ENCODE assay signal across 6 cellular contexts in the genomic region with DNA sequence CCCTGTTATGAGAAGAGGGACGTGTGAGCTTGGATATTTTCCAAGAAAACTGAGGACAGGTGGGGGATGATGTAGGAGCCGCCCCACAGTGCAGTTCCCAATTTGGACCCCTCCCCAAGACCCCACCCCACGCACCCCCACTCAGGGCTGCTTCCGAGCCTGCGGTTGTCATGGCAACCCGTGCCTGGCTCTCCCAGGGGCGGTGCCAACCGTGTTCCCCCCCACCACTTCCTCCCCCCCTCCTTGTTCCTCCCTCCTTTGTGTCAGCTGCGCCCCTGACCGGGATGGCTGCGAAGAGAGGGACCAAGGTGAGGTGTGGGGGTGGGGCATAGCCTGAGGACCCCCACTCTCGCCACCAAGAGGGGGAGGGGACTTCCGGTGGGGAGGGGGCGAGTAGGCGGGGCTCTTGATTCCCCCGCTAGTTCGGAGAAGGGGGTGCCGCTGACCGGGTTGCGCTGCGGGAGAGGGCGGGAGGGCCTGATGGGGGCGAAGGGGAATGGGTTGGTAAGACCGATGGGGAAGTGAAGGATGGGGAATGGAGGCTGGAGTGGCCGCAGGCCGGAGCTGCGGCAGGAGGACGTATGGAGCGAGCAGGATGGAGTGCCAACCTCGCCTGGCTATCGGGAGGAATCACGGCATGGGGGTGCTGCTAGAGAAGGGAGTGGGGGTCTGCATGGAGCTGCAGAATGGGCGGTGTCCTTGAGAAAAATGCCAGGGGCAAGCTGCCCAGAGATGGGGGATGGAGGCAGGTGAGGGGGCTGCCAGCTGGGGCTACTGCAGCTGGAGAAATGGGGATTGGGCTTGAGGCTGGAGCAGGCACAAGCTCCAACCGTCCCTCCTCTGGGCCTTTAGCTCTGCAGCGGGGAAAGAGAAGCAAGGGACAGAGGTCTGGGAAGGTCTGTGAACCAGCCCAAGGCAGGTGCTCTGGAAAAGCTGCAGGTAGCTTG. TPM values are rescaled to one million over a fixed set of nuclear protein-coding genes. Genes with fewer than 3 reads are reported as not detected.
DNase-seq lines count a peak whose midpoint lies in the region; ATAC-seq and TF ChIP-seq lines count a peak whose summit lies in the region.

No MANE protein-coding gene starts in this region.

- H3K27ac Mint-ChIP-seq in activated CD4-positive, alpha-beta memory T cell treated with anti-CD3 and anti-CD28 coated beads for 36 hours, result peak overlapping the region; percentile 96

- no peaks in the 10 kb centered on the region for H3K9me3 Mint-ChIP-seq in activated CD4-positive, alpha-beta memory T cell treated with anti-CD3 and anti-CD28 coated beads for 36 hours

- TF ChIP-seq POLR2A in stomach (IDR thresholded peaks at IDR 0.05), result no peak

- peak; percentile 66 for DNase-seq in DMS 273 (lab: John Stamatoyannopoulos, UW; ENCODE audit: unreplicated experiment)
- DNase-seq in DMS 273 treated with DMSO at 0.1 percent for 48 hours (lab: John Stamatoyannopoulos, UW), result no peak
- DNase-seq in activated CD4-positive, alpha-beta memory T cell treated with anti-CD3 and anti-CD28 coated beads for 36 hours, result peak; percentile 71
- peak; percentile 35 for DNase-seq in left ventricle myocardium superior
- peak; percentile 24 for DNase-seq in stomach
- no peak for DNase-seq in NCI-H1048 (lab: John Stamatoyannopoulos, UW)

- no peak for TF ChIP-seq CTCF in stomach (IDR thresholded peaks at IDR 0.05)

- WGBS in stomach, 5 donors, result 16 to 25% (median 20%) methylated on average over 27 to 35 of the region's 35 CpGs

- H3K27me3 ChIP-seq in stomach, result peaks cover 0 to 19% (median 6%) of the 10 kb centered on the region in 3 donors

- no peaks in the 10 kb centered on the region for H3K9me3 ChIP-seq in stomach

- peaks cover 48 to 84% (median 73%) of the 10 kb centered on the region in 4 donors for H3K4me1 ChIP-seq in stomach

- H3K36me3 Mint-ChIP-seq in activated CD4-positive, alpha-beta memory T cell treated with anti-CD3 and anti-CD28 coated beads for 36 hours, result peaks cover 23% of the 10 kb centered on the region

- no peaks in the 10 kb centered on the region for H3K27me3 Mint-ChIP-seq in activated CD4-positive, alpha-beta memory T cell treated with anti-CD3 and anti-CD28 coated beads for 36 hours

- POLR2A ChIA-PET in activated CD4-positive, alpha-beta memory T cell treated with anti-CD3 and anti-CD28 coated beads for 36 hours (lab: Charles Lee), result interaction anchor here (1.5 to 7.5 kb wide), 6 partner anchors 10 to 89 kb away, joined by 5 to 70 read pairs (median 9); a partner anchor contains a TSS

- peak overlapping the region; percentile 93 for H3K4me3 Mint-ChIP-seq in activated CD4-positive, alpha-beta memory T cell treated with anti-CD3 and anti-CD28 coated beads for 36 hours

- H3K27ac ChIP-seq in stomach, result peak overlapping the region in 4 of 5 donors; percentile 92 to 96 (median 93)

- intact Hi-C loops in activated CD4-positive, alpha-beta memory T cell treated with anti-CD3 and anti-CD28 coated beads for 36 hours (cut with micrococcal nuclease), result loop anchor here (5.0 kb wide), 3 partner anchors 33 to 172 kb away; a partner anchor contains a TSS
- intact Hi-C loops in left ventricle myocardium superior (cut with micrococcal nuclease) (no loop called here), stomach (cut with DNase I; ENCODE audit: low total_unique reads) (loop anchor here (10.0 kb wide), 1 partner anchor 50 kb away; no protein-coding TSS in a partner anchor)

- no peak for TF ChIP-seq EP300 in stomach (IDR thresholded peaks at IDR 0.05)

- ATAC-seq in left ventricle myocardium superior, result no peak

- peak overlapping the region; percentile 84 to 94 (median 90) for H3K4me3 ChIP-seq in stomach

- peaks cover 47% of the 10 kb centered on the region for H3K4me1 Mint-ChIP-seq in activated CD4-positive, alpha-beta memory T cell treated with anti-CD3 and anti-CD28 coated beads for 36 hours (ENCODE audit: low read depth)

- CTCF ChIA-PET in activated CD4-positive, alpha-beta memory T cell treated with anti-CD3 and anti-CD28 coated beads for 36 hours (lab: Charles Lee), result interaction anchor here (1.2 to 8.5 kb wide), 13 partner anchors 8 to 840 kb away, joined by 3 to 201 read pairs (median 7); a partner anchor contains a TSS

- H3K36me3 ChIP-seq in stomach, result peaks cover 2 to 18% (median 15%) of the 10 kb centered on the region in 4 donors

RNA-seq across cellular contexts. Expression of a gene that starts 1.0 kb away (rescaled TPM):
- 1 to 10 TPM; 6.3 to 7.1 TPM for total RNA-seq in activated CD4-positive, alpha-beta memory T cell treated with anti-CD3 and anti-CD28 coated beads for 36 hours
- total RNA-seq in left ventricle myocardium superior (0.22 TPM), stomach (10 to 100 TPM in 1 of 5 donors, 1 to 10 TPM in 1, under 1 TPM in 1, not detected in 2; 0.73 to 16.9 (median 5.4) TPM)
- under 1 TPM; 0.58 to 0.68 (median 0.61) TPM for polyA plus RNA-seq in stomach

RNA-seq across cellular contexts. Expression of a gene that starts 1.5 kb away (rescaled TPM):
- total RNA-seq in activated CD4-positive, alpha-beta memory T cell treated with anti-CD3 and anti-CD28 coated beads for 36 hours, result 100 to 1,000 TPM; 138 to 146 TPM
- total RNA-seq in left ventricle myocardium superior, result 134 TPM
- 100 to 1,000 TPM in 3 of 5 donors, 10 to 100 TPM in 2; 60.8 to 238 (median 133) TPM for total RNA-seq in stomach
- polyA plus RNA-seq in stomach, result 100 to 1,000 TPM; 183 to 399 (median 242) TPM

RNA-seq across cellular contexts. Expression of a gene that starts 33.1 kb away (rescaled TPM):
- total RNA-seq in activated CD4-positive, alpha-beta memory T cell treated with anti-CD3 and anti-CD28 coated beads for 36 hours, result 10 to 100 TPM; 15.6 to 17.3 TPM
- 6.3 TPM for total RNA-seq in left ventricle myocardium superior
- total RNA-seq in stomach, result 10 to 100 TPM; 11.0 to 65.9 (median 25.4) TPM
- polyA plus RNA-seq in stomach, result 10 to 100 TPM; 11.0 to 27.9 (median 17.8) TPM

RNA-seq across cellular contexts. Expression of a gene that starts 33.9 kb away (rescaled TPM):
- total RNA-seq in activated CD4-positive, alpha-beta memory T cell treated with anti-CD3 and anti-CD28 coated beads for 36 hours, result 10 to 100 TPM; 45.2 to 47.9 TPM
- total RNA-seq in left ventricle myocardium superior (14.1 TPM), stomach (10 to 100 TPM in 4 of 5 donors, 1 to 10 TPM in 1; 1.2 to 54.9 (median 25.2) TPM)
- polyA plus RNA-seq in stomach, result 10 to 100 TPM; 48.3 to 71.1 (median 58.2) TPM

RNA-seq across cellular contexts. Expression of a gene that starts 34.3 kb away (rescaled TPM):
- total RNA-seq in activated CD4-positive, alpha-beta memory T cell treated with anti-CD3 and anti-CD28 coated beads for 36 hours, result 10 to 100 TPM; 34.1 to 37.7 TPM
- total RNA-seq in left ventricle myocardium superior (52.4 TPM), stomach (10 to 100 TPM in 4 of 5 donors, not detected in 1; 13.3 to 51.3 (median 38.3) TPM)
- 100 to 1,000 TPM; 192 to 301 (median 220) TPM for polyA plus RNA-seq in stomach

Comparison
In these comparisons a context has a peak if more than half of its experiments do, and no peak if none do; other contexts are left out.
1. DNase-seq: peak in DMS 273 (single experiment), activated CD4-positive, alpha-beta memory T cell treated with anti-CD3 and anti-CD28 coated beads for 36 hours (single experiment), left ventricle myocardium superior (single experiment) and stomach (single experiment); none in DMS 273 treated with DMSO at 0.1 percent for 48 hours (single experiment) and NCI-H1048 (single experiment).